ENCODE assay signal across 1 cellular context in genomic region chr16:10942352-10943297, GRCh38.
A peak's percentile ranks its signal among the peaks of the same experiment; 100 is the strongest.
TF ChIP-seq lines count a peak whose summit lies in the region.

TSS of gene DEXI (minus strand) at chr16:10942468. CDS start at chr16:10942005, 463 bp downstream.

TF ChIP-seq in HepG2, 621 proteins besides CTCF, POLR2A, EP300 and RAD21 (continued from another document and continues in another):
- no peak for TF ChIP-seq ZBTB21 (CRISPR knock-in tag; IDR thresholded peaks at IDR 0.05)
- no peak for TF ChIP-seq ZKSCAN1 (IDR thresholded peaks at IDR 0.05; ENCODE audit: low read length)
- TF ChIP-seq ZNF20 (CRISPR knock-in tag; IDR thresholded peaks at IDR 0.05), result no peak
- no peak for TF ChIP-seq CBX2 (IDR thresholded peaks at IDR 0.05; ENCODE audit: low read depth, low read length)
- no peak for TF ChIP-seq CBX2 (CRISPR knock-in tag; IDR thresholded peaks at IDR 0.05; ENCODE audit: low read depth)
- no peak for TF ChIP-seq ZBTB3 (CRISPR knock-in tag; IDR thresholded peaks at IDR 0.05; ENCODE audit: borderline replicate concordance, low read depth)
- TF ChIP-seq NAIF1 (CRISPR knock-in tag; IDR thresholded peaks at IDR 0.05; ENCODE audit: borderline replicate concordance), result no peak
- TF ChIP-seq SKI (IDR thresholded peaks at IDR 0.05; ENCODE audit: partially characterized antibody), result no peak
- peak; percentile 69 for TF ChIP-seq ELF1 (CRISPR knock-in tag; IDR thresholded peaks at IDR 0.05)
- 0 out of 2 replicates have a peak, but pooled peaks have one; percentile 19 for TF ChIP-seq POGK (CRISPR knock-in tag; conservative IDR thresholded peaks at IDR 0.05)
- TF ChIP-seq, protein P1, sequence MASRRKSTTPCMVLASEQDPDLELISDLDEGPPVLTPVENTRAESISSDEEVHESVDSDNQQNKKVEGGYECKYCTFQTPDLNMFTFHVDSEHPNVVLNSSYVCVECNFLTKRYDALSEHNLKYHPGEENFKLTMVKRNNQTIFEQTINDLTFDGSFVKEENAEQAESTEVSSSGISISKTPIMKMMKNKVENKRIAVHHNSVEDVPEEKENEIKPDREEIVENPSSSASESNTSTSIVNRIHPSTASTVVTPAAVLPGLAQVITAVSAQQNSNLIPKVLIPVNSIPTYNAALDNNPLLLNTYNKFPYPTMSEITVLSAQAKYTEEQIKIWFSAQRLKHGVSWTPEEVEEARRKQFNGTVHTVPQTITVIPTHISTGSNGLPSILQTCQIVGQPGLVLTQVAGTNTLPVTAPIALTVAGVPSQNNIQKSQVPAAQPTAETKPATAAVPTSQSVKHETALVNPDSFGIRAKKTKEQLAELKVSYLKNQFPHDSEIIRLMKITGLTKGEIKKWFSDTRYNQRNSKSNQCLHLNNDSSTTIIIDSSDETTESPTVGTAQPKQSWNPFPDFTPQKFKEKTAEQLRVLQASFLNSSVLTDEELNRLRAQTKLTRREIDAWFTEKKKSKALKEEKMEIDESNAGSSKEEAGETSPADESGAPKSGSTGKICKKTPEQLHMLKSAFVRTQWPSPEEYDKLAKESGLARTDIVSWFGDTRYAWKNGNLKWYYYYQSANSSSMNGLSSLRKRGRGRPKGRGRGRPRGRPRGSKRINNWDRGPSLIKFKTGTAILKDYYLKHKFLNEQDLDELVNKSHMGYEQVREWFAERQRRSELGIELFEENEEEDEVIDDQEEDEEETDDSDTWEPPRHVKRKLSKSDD (CRISPR knock-in tag; IDR thresholded peaks at IDR 0.05; ENCODE audit: low read depth), result no peak
- TF ChIP-seq GPBP1L1 (CRISPR knock-in tag; IDR thresholded peaks at IDR 0.05), result no peak
- TF ChIP-seq PHB2 (IDR thresholded peaks at IDR 0.05; ENCODE audit: partially characterized antibody), result no peak
- TF ChIP-seq ZNF143 (CRISPR knock-in tag; IDR thresholded peaks at IDR 0.05), result peak; percentile 72
- TF ChIP-seq KMT2B (CRISPR knock-in tag; IDR thresholded peaks at IDR 0.05), result peak; percentile 37
- peak; percentile 93 for TF ChIP-seq ZFP36L1 (CRISPR knock-in tag; IDR thresholded peaks at IDR 0.05)
- peak; percentile 92 for TF ChIP-seq NFYC (CRISPR knock-in tag; IDR thresholded peaks at IDR 0.05)
- no peak for TF ChIP-seq NR2F1 (CRISPR knock-in tag; IDR thresholded peaks at IDR 0.05)
- TF ChIP-seq, protein P2, sequence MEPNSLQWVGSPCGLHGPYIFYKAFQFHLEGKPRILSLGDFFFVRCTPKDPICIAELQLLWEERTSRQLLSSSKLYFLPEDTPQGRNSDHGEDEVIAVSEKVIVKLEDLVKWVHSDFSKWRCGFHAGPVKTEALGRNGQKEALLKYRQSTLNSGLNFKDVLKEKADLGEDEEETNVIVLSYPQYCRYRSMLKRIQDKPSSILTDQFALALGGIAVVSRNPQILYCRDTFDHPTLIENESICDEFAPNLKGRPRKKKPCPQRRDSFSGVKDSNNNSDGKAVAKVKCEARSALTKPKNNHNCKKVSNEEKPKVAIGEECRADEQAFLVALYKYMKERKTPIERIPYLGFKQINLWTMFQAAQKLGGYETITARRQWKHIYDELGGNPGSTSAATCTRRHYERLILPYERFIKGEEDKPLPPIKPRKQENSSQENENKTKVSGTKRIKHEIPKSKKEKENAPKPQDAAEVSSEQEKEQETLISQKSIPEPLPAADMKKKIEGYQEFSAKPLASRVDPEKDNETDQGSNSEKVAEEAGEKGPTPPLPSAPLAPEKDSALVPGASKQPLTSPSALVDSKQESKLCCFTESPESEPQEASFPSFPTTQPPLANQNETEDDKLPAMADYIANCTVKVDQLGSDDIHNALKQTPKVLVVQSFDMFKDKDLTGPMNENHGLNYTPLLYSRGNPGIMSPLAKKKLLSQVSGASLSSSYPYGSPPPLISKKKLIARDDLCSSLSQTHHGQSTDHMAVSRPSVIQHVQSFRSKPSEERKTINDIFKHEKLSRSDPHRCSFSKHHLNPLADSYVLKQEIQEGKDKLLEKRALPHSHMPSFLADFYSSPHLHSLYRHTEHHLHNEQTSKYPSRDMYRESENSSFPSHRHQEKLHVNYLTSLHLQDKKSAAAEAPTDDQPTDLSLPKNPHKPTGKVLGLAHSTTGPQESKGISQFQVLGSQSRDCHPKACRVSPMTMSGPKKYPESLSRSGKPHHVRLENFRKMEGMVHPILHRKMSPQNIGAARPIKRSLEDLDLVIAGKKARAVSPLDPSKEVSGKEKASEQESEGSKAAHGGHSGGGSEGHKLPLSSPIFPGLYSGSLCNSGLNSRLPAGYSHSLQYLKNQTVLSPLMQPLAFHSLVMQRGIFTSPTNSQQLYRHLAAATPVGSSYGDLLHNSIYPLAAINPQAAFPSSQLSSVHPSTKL (CRISPR knock-in tag; IDR thresholded peaks at IDR 0.05), result no peak
- no peak for TF ChIP-seq PCBP1 (IDR thresholded peaks at IDR 0.05; ENCODE audit: borderline replicate concordance, low read depth, low read length)
- no peak for TF ChIP-seq ZNF703 (CRISPR knock-in tag; IDR thresholded peaks at IDR 0.05; ENCODE audit: borderline replicate concordance)
- TF ChIP-seq ZNF121 (CRISPR knock-in tag; IDR thresholded peaks at IDR 0.05), result no peak
- TF ChIP-seq MAF1 (CRISPR knock-in tag; IDR thresholded peaks at IDR 0.05; ENCODE audit: borderline replicate concordance), result no peak
- TF ChIP-seq, protein P3, sequence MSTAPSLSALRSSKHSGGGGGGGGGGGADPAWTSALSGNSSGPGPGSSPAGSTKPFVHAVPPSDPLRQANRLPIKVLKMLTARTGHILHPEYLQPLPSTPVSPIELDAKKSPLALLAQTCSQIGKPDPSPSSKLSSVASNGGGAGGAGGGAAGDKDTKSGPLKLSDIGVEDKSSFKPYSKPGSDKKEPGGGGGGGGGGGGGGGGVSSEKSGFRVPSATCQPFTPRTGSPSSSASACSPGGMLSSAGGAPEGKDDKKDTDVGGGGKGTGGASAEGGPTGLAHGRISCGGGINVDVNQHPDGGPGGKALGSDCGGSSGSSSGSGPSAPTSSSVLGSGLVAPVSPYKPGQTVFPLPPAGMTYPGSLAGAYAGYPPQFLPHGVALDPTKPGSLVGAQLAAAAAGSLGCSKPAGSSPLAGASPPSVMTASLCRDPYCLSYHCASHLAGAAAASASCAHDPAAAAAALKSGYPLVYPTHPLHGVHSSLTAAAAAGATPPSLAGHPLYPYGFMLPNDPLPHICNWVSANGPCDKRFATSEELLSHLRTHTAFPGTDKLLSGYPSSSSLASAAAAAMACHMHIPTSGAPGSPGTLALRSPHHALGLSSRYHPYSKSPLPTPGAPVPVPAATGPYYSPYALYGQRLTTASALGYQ (CRISPR knock-in tag; IDR thresholded peaks at IDR 0.05), result no peak
- no peak for TF ChIP-seq RFX3 (CRISPR knock-in tag; IDR thresholded peaks at IDR 0.05)
- no peak for TF ChIP-seq ZBTB7A (CRISPR knock-in tag; IDR thresholded peaks at IDR 0.05)
- TF ChIP-seq ZBTB2 (CRISPR knock-in tag; IDR thresholded peaks at IDR 0.05; ENCODE audit: low read depth), result peak; percentile 87
- no peak for TF ChIP-seq TCF7 (IDR thresholded peaks at IDR 0.05; ENCODE audit: low read depth)
- no peak for TF ChIP-seq ZNF562 (CRISPR knock-in tag; IDR thresholded peaks at IDR 0.05; ENCODE audit: borderline replicate concordance)
- TF ChIP-seq SRSF9 (IDR thresholded peaks at IDR 0.05; ENCODE audit: borderline replicate concordance, insufficient read depth, low read depth, low read length, poor library complexity, severe bottlenecking), result no peak
- TF ChIP-seq, protein P4, sequence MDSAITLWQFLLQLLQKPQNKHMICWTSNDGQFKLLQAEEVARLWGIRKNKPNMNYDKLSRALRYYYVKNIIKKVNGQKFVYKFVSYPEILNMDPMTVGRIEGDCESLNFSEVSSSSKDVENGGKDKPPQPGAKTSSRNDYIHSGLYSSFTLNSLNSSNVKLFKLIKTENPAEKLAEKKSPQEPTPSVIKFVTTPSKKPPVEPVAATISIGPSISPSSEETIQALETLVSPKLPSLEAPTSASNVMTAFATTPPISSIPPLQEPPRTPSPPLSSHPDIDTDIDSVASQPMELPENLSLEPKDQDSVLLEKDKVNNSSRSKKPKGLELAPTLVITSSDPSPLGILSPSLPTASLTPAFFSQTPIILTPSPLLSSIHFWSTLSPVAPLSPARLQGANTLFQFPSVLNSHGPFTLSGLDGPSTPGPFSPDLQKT (CRISPR knock-in tag; IDR thresholded peaks at IDR 0.05; ENCODE audit: borderline replicate concordance), result no peak
- TF ChIP-seq CBX5 (CRISPR knock-in tag; IDR thresholded peaks at IDR 0.05; ENCODE audit: borderline replicate concordance), result peak; percentile 61; the same call in 1 of the 2 replicates
- TF ChIP-seq ZNF30 (CRISPR knock-in tag; IDR thresholded peaks at IDR 0.05), result no peak
- TF ChIP-seq, protein P5, sequence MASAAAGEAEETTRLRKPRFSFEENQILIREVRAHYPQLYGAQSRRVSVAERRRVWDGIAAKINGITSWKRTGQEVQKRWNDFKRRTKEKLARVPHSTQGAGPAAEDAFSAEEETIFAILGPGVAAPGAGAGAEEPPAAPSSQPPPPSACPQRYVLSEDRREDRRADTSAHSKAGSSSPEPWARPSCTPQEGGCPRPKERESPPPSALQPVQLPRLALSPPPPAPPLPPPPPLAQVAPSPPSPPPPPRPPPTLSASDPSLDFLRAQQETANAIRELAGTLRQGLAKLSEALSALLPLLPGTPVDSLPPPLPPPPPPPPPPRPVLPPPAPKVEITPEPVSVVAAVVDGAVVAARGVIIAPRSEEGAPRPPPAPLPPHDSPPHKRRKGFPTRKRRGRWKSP (CRISPR knock-in tag; IDR thresholded peaks at IDR 0.05), result peak; percentile 86; the same call in 1 of the 2 replicates
- TF ChIP-seq FLYWCH1 (CRISPR knock-in tag; IDR thresholded peaks at IDR 0.05), result no peak
- TF ChIP-seq DNMT3B (CRISPR knock-in tag; conservative IDR thresholded peaks at IDR 0.05), result no peak
- TF ChIP-seq ZNF235 (CRISPR knock-in tag; IDR thresholded peaks at IDR 0.05; ENCODE audit: borderline replicate concordance), result no peak; the same call in 1 of the 2 replicates
- TF ChIP-seq, protein P6, sequence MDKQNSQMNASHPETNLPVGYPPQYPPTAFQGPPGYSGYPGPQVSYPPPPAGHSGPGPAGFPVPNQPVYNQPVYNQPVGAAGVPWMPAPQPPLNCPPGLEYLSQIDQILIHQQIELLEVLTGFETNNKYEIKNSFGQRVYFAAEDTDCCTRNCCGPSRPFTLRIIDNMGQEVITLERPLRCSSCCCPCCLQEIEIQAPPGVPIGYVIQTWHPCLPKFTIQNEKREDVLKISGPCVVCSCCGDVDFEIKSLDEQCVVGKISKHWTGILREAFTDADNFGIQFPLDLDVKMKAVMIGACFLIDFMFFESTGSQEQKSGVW (CRISPR knock-in tag; IDR thresholded peaks at IDR 0.05; ENCODE audit: borderline replicate concordance), result no peak
- no peak for TF ChIP-seq ZNF607 (CRISPR knock-in tag; IDR thresholded peaks at IDR 0.05; ENCODE audit: borderline replicate concordance)
- TF ChIP-seq ZNF225 (CRISPR knock-in tag; IDR thresholded peaks at IDR 0.05), result no peak
- TF ChIP-seq KDM5B (CRISPR knock-in tag; IDR thresholded peaks at IDR 0.05; ENCODE audit: borderline replicate concordance), result peak; percentile 4; the same call in 1 of the 2 replicates
- no peak for TF ChIP-seq U2AF1 (optimal IDR thresholded peaks at IDR 0.05; ENCODE audit: low read depth, low read length)
- TF ChIP-seq PBX3 (CRISPR knock-in tag; IDR thresholded peaks at IDR 0.05; ENCODE audit: borderline replicate concordance), result no peak
- TF ChIP-seq CENPT (CRISPR knock-in tag; IDR thresholded peaks at IDR 0.05; ENCODE audit: low read depth), result peak; percentile 30; the same call in 1 of the 2 replicates
